In genomic region chr14:73539017-73539416, GRCh38 we compare ENCODE assay signal across 8 cellular contexts. TPM values are rescaled to one million over a fixed set of nuclear protein-coding genes. Genes with fewer than 3 reads are reported as not detected.
A peak's percentile ranks its signal among the peaks of the same experiment; 100 is the strongest.
DNase-seq lines count a peak whose midpoint lies in the region; ATAC-seq, FAIRE-seq and TF ChIP-seq lines count a peak whose summit lies in the region.
"Not testable (repeated sequence)": the region's sequence is repeated elsewhere in the genome, so short reads cannot be mapped to it uniquely, and the experiment has no call there.

No MANE protein-coding gene starts in this region.

- CTCF ChIA-PET in mammary epithelial cell (lab: Charles Lee; ENCODE audit: low non-redundant PET) = interaction anchor here (0.6 kb wide), 1 partner anchor 772 kb away, joined by 6 read pairs; no protein-coding TSS in a partner anchor

- not testable (repeated sequence) for TF ChIP-seq POLR2A in gastrocnemius medialis (IDR thresholded peaks at IDR 0.05); thyroid gland (IDR thresholded peaks at IDR 0.05)

- not testable (repeated sequence) for H3K9me3 ChIP-seq in mammary epithelial cell (replicated peaks; ENCODE audit: insufficient read depth, low read length); keratinocyte (ENCODE audit: control insufficient read depth, low read depth, low read length); gastrocnemius medialis; thyroid gland

- H3K36me3 ChIP-seq in mammary epithelial cell (ENCODE audit: insufficient read depth, low read length); keratinocyte (ENCODE audit: control insufficient read depth in 2 of 2, extremely low read depth in 1 of 2, insufficient read depth in 2 of 2, low read length in 2 of 2); gastrocnemius medialis; thyroid gland: not testable (repeated sequence)

- not testable (repeated sequence) for H3K79me2 ChIP-seq in mammary epithelial cell (ENCODE audit: insufficient read depth, low read length); keratinocyte (ENCODE audit: control insufficient read depth, insufficient read depth, low read length)

- intact Hi-C loops in mammary epithelial cell (cut with micrococcal nuclease); thyroid gland (cut with DNase I): not testable (repeated sequence)
- intact Hi-C loops in gastrocnemius medialis (cut with DNase I; ENCODE audit: low total_unique reads) = loop anchor here (2.0 to 5.0 kb wide), 2 partner anchors 28 to 33 kb away; no protein-coding TSS in a partner anchor

- not testable (repeated sequence) for H2AFZ ChIP-seq in mammary epithelial cell (ENCODE audit: low read depth, low read length); keratinocyte (ENCODE audit: control insufficient read depth, low read length)

- not testable (repeated sequence) for H3K9me1 ChIP-seq in keratinocyte (ENCODE audit: control insufficient read depth, extremely low read depth, insufficient read depth, low read length)

- H3K4me1 ChIP-seq in mammary epithelial cell (ENCODE audit: insufficient read depth, low read length) = peaks cover 10% of the 10 kb centered on the region
- H3K4me1 ChIP-seq in keratinocyte (ENCODE audit: control insufficient read depth, extremely low read depth, insufficient read depth, low read length); gastrocnemius medialis; thyroid gland: not testable (repeated sequence)

- DNase-seq in NCI-H526 treated with DMSO at 0.1 percent for 48 hours (lab: John Stamatoyannopoulos, UW) (peak; percentile 29), gastrocnemius medialis (peak in 1 of 2 donors; percentile 35), thyroid gland (peak; percentile 22 to 23)
- peak; percentile 15 to 19 for DNase-seq in activated CD8-positive, alpha-beta memory T cell treated with anti-CD3 and anti-CD28 coated beads for 4 hours (ENCODE audit: low read depth in 2 of 2)
- DNase-seq in mammary epithelial cell; keratinocyte (ENCODE audit: low read depth, low spot score): not testable (repeated sequence)

- not testable (repeated sequence) for BruUV-seq in mammary epithelial cell (replicated peaks; lab: Mats Ljungman, UMichigan)

- dilution Hi-C loops in mammary epithelial cell (cut with HindIII; ENCODE audit: low sequenced_read_pairs); keratinocyte (cut with MboI; ENCODE audit: extremely low pct_ligation_motif_present, low sequenced_read_pairs): not testable (repeated sequence)

- FAIRE-seq in keratinocyte (lab: Jason Lieb, UNC) = peak; percentile 69

- H3K27ac ChIP-seq in mammary epithelial cell (ENCODE audit: insufficient read depth, low read depth, low read length) = peak overlapping the region; percentile 93
- not testable (repeated sequence) for H3K27ac ChIP-seq in keratinocyte (ENCODE audit: control insufficient read depth, insufficient read depth, low read length); gastrocnemius medialis; thyroid gland

- peak; percentile 55; the same call in 2 of the 3 replicates for TF ChIP-seq CTCF in GM12872 (IDR thresholded peaks at IDR 0.05; ENCODE audit: insufficient read depth, low read depth, low read length)
- TF ChIP-seq CTCF in mammary epithelial cell (conservative IDR thresholded peaks at IDR 0.05 in 1 of 2, IDR thresholded peaks at IDR 0.05 in 1 of 2; ENCODE audit: extremely low read depth in 1 of 2, insufficient read depth in 1 of 2, low read depth in 1 of 2, low read length in 2 of 2) = peak; percentile 50 to 68
- peak; percentile 33 to 51 (median 49) for TF ChIP-seq CTCF in keratinocyte (optimal IDR thresholded peaks at IDR 0.05 in 1 of 3, IDR thresholded peaks at IDR 0.05 in 1 of 3, conservative IDR thresholded peaks at IDR 0.05 in 1 of 3; ENCODE audit: extremely low read depth in 1 of 3, insufficient read depth in 2 of 3, low read length in 3 of 3)
- TF ChIP-seq CTCF in gastrocnemius medialis (IDR thresholded peaks at IDR 0.05 in 4 of 5, conservative IDR thresholded peaks at IDR 0.05 in 1 of 5) = peak in 3 of 5 experiments; percentile 19 to 65 (median 29)
- peak in 2 of 6 experiments; percentile 38 to 41 for TF ChIP-seq CTCF in thyroid gland (IDR thresholded peaks at IDR 0.05)

- 41% methylated on average over 5 of the region's 5 CpGs for WGBS in mammary epithelial cell (ENCODE audit: low coverage, missing lambda C conversion rate)
- WGBS in thyroid gland, 2 donors = 41% methylated on average over 4 of the region's 5 CpGs; no CpG with 5 or more reads in 1 of the 2 donors

- in situ Hi-C loops in mammary epithelial cell (cut with MboI; ENCODE audit: low sequenced_read_pairs in 2 of 2); gastrocnemius medialis (cut with MboI; ENCODE audit: low sequenced_read_pairs in 4 of 4): not testable (repeated sequence)

- H4K20me1 ChIP-seq in mammary epithelial cell (ENCODE audit: insufficient read depth, low read length); keratinocyte (ENCODE audit: control insufficient read depth, extremely low read depth, insufficient read depth, low read length): not testable (repeated sequence)

- H3K9ac ChIP-seq in mammary epithelial cell (ENCODE audit: insufficient read depth, low read length); keratinocyte (ENCODE audit: control insufficient read depth, extremely low read depth, insufficient read depth, low read length): not testable (repeated sequence)

- H3K27me3 ChIP-seq in mammary epithelial cell (ENCODE audit: insufficient read depth, low read length); keratinocyte (ENCODE audit: control insufficient read depth, extremely low read depth, insufficient read depth, low read length); gastrocnemius medialis; thyroid gland: not testable (repeated sequence)

- H3K4me2 ChIP-seq in mammary epithelial cell (ENCODE audit: insufficient read depth, low read depth, low read length); keratinocyte (ENCODE audit: control insufficient read depth, extremely low read depth, insufficient read depth, low read depth, low read length): not testable (repeated sequence)

- ATAC-seq in HG02678 (IDR thresholded peaks at IDR 0.05; ENCODE audit: unreplicated experiment) (peak; percentile 89), gastrocnemius medialis (peak in 1 of 2 donors; percentile 56)

- not testable (repeated sequence) for H3K4me3 ChIP-seq in mammary epithelial cell (replicated peaks in 1 of 3; ENCODE audit: insufficient read depth in 1 of 3, low read depth in 2 of 3, low read length in 3 of 3); keratinocyte (ENCODE audit: control insufficient read depth in 2 of 3, extremely low read depth in 1 of 3, insufficient read depth in 2 of 3, low read depth in 1 of 3, low read length in 3 of 3); gastrocnemius medialis; thyroid gland (replicated peaks in 1 of 3)

RNA-seq across cellular contexts. Expression of gene ACOT1, which starts 2.1 kb away (rescaled TPM):
- 10 to 100 TPM in 1 of 2 donors, 1 to 10 TPM in 1; 3.4 to 17.0 TPM for total RNA-seq in mammary epithelial cell
- 10.9 TPM for polyA plus RNA-seq in mammary epithelial cell
- polyA minus RNA-seq in mammary epithelial cell = 3.8 TPM
- polyA plus RNA-seq in keratinocyte = 5.4 to 8.7 TPM (median 6.1 TPM) in 3 replicates
- polyA plus RNA-seq in keratinocyte (2011; ENCODE audit: low read depth) = 0.71 TPM
- polyA plus RNA-seq in keratinocyte (2011; cell fraction: cytosol; rRNA removed) = 4.5 and 6.1 TPM in 2 replicates
- polyA plus RNA-seq in keratinocyte (2011; cell fraction: nucleus; rRNA removed) = 7.7 and 8.9 TPM in 2 replicates
- polyA plus RNA-seq in keratinocyte (2012; ENCODE audit: low replicate concordance) = 2.2 and 5.7 TPM in 2 replicates
- 1.9 to 3.9 TPM (median 2.6 TPM) in 3 replicates for polyA minus RNA-seq in keratinocyte
- polyA minus RNA-seq in keratinocyte (2011; cell fraction: cytosol; rRNA and poly(A)+ RNA removed) = 5.6 TPM
- 3.1 and 4.6 TPM in 2 replicates for polyA minus RNA-seq in keratinocyte (2011; cell fraction: nucleus; rRNA and poly(A)+ RNA removed)
- 10 to 100 TPM in 2 of 4 donors, 1 to 10 TPM in 2; 4.3 to 21.9 (median 11.2) TPM for total RNA-seq in gastrocnemius medialis
- total RNA-seq in thyroid gland = 1 to 10 TPM; 3.8 to 9.1 (median 4.9) TPM

RNA-seq across cellular contexts. Expression of gene HEATR4, which starts 19.7 kb away (rescaled TPM):
- 1 to 10 TPM in 1 of 2 donors, under 1 TPM in 1; 0.89 to 2.2 TPM for total RNA-seq in mammary epithelial cell
- 0.42 TPM for polyA plus RNA-seq in mammary epithelial cell
- polyA minus RNA-seq in mammary epithelial cell = not detected
- 0.12 to 0.24 TPM (median 0.16 TPM) in 3 replicates for polyA plus RNA-seq in keratinocyte
- not detected for polyA plus RNA-seq in keratinocyte (2011; ENCODE audit: low read depth)
- 0.05 and 0.06 TPM in 2 replicates for polyA plus RNA-seq in keratinocyte (2011; cell fraction: cytosol; rRNA removed)
- 0.34 and 0.68 TPM in 2 replicates for polyA plus RNA-seq in keratinocyte (2011; cell fraction: nucleus; rRNA removed)
- polyA plus RNA-seq in keratinocyte (2012; ENCODE audit: low replicate concordance) = 0.10 TPM in 1 of 2 replicates, not detected in the other
- polyA minus RNA-seq in keratinocyte = 0.26 to 0.51 TPM (median 0.40 TPM) in 3 replicates
- not detected for polyA minus RNA-seq in keratinocyte (2011; cell fraction: cytosol; rRNA and poly(A)+ RNA removed)
- polyA minus RNA-seq in keratinocyte (2011; cell fraction: nucleus; rRNA and poly(A)+ RNA removed) = 0.21 and 1.2 TPM in 2 replicates
- under 1 TPM in 2 of 4 donors, not detected in 2; 0.15 to 0.46 TPM for total RNA-seq in gastrocnemius medialis
- 1 to 10 TPM in 1 of 4 donors, under 1 TPM in 3; 0.27 to 1.5 (median 0.60) TPM for total RNA-seq in thyroid gland

RNA-seq across cellular contexts. Expression of gene ACOT2, which starts 30.0 kb away (rescaled TPM):
- total RNA-seq in mammary epithelial cell = 10 to 100 TPM in 1 of 2 donors, 1 to 10 TPM in 1; 9.6 to 18.7 TPM
- 15.0 TPM for polyA plus RNA-seq in mammary epithelial cell
- 2.2 TPM for polyA minus RNA-seq in mammary epithelial cell
- 5.4 to 7.5 TPM (median 6.9 TPM) in 3 replicates for polyA plus RNA-seq in keratinocyte
- 5.0 TPM for polyA plus RNA-seq in keratinocyte (2011; ENCODE audit: low read depth)
- 5.1 and 8.1 TPM in 2 replicates for polyA plus RNA-seq in keratinocyte (2011; cell fraction: cytosol; rRNA removed)
- 8.8 and 11.9 TPM in 2 replicates for polyA plus RNA-seq in keratinocyte (2011; cell fraction: nucleus; rRNA removed)
- polyA plus RNA-seq in keratinocyte (2012; ENCODE audit: low replicate concordance) = 5.6 and 7.2 TPM in 2 replicates
- 1.2 to 2.7 TPM (median 1.9 TPM) in 3 replicates for polyA minus RNA-seq in keratinocyte
- 4.6 TPM for polyA minus RNA-seq in keratinocyte (2011; cell fraction: cytosol; rRNA and poly(A)+ RNA removed)
- polyA minus RNA-seq in keratinocyte (2011; cell fraction: nucleus; rRNA and poly(A)+ RNA removed) = 3.6 and 4.0 TPM in 2 replicates
- total RNA-seq in gastrocnemius medialis = 100 to 1,000 TPM in 3 of 4 donors, 10 to 100 TPM in 1; 52.7 to 114 (median 104) TPM
- 10 to 100 TPM in 3 of 4 donors, 1 to 10 TPM in 1; 8.0 to 69.3 (median 47.4) TPM for total RNA-seq in thyroid gland

RNA-seq across cellular contexts. Expression of gene RIOX1, which starts 48.3 kb away (rescaled TPM):
- 10 to 100 TPM; 14.8 to 26.3 TPM for total RNA-seq in mammary epithelial cell
- 15.8 TPM for polyA plus RNA-seq in mammary epithelial cell
- polyA minus RNA-seq in mammary epithelial cell = 12.0 TPM
- polyA plus RNA-seq in keratinocyte = 7.7 to 12.5 TPM (median 9.2 TPM) in 3 replicates
- 0.46 TPM for polyA plus RNA-seq in keratinocyte (2011; ENCODE audit: low read depth)
- polyA plus RNA-seq in keratinocyte (2011; cell fraction: cytosol; rRNA removed) = 5.6 and 7.2 TPM in 2 replicates
- 6.7 and 8.9 TPM in 2 replicates for polyA plus RNA-seq in keratinocyte (2011; cell fraction: nucleus; rRNA removed)
- 4.7 and 14.0 TPM in 2 replicates for polyA plus RNA-seq in keratinocyte (2012; ENCODE audit: low replicate concordance)
- polyA minus RNA-seq in keratinocyte = 9.0 to 13.8 TPM (median 12.2 TPM) in 3 replicates
- polyA minus RNA-seq in keratinocyte (2011; cell fraction: cytosol; rRNA and poly(A)+ RNA removed) = 18.0 TPM
- polyA minus RNA-seq in keratinocyte (2011; cell fraction: nucleus; rRNA and poly(A)+ RNA removed) = 11.9 and 12.7 TPM in 2 replicates
- 1 to 10 TPM; 7.0 to 8.2 (median 7.6) TPM for total RNA-seq in gastrocnemius medialis
- total RNA-seq in thyroid gland = 10 to 100 TPM; 17.9 to 22.0 (median 20.9) TPM

RNA-seq across cellular contexts. Expression of gene ACOT4, which starts 52.7 kb away (rescaled TPM):
- total RNA-seq in mammary epithelial cell (1 to 10 TPM in 1 of 2 donors, under 1 TPM in 1; 0.33 to 2.5 TPM), gastrocnemius medialis (1 to 10 TPM in 1 of 4 donors, under 1 TPM in 3; 0.40 to 1.2 (median 0.75) TPM), thyroid gland (1 to 10 TPM; 1.1 to 2.9 (median 1.4) TPM)
- polyA plus RNA-seq in mammary epithelial cell (0.41 TPM), keratinocyte (0.29 to 0.68 TPM (median 0.40 TPM) in 3 replicates)
- polyA minus RNA-seq in mammary epithelial cell (not detected), keratinocyte (0.10 to 0.19 TPM in 2 of 3 replicates, not detected in the other)
- not detected for polyA plus RNA-seq in keratinocyte (2011; ENCODE audit: low read depth)
- 0.44 and 0.57 TPM in 2 replicates for polyA plus RNA-seq in keratinocyte (2011; cell fraction: cytosol; rRNA removed)
- polyA plus RNA-seq in keratinocyte (2011; cell fraction: nucleus; rRNA removed) = 0.23 and 0.64 TPM in 2 replicates
- polyA plus RNA-seq in keratinocyte (2012; ENCODE audit: low replicate concordance) = 0.13 and 0.41 TPM in 2 replicates
- 1.3 TPM for polyA minus RNA-seq in keratinocyte (2011; cell fraction: cytosol; rRNA and poly(A)+ RNA removed)
- 0.32 TPM in 1 of 2 replicates, not detected in the other for polyA minus RNA-seq in keratinocyte (2011; cell fraction: nucleus; rRNA and poly(A)+ RNA removed)
